In the genomic region with DNA sequence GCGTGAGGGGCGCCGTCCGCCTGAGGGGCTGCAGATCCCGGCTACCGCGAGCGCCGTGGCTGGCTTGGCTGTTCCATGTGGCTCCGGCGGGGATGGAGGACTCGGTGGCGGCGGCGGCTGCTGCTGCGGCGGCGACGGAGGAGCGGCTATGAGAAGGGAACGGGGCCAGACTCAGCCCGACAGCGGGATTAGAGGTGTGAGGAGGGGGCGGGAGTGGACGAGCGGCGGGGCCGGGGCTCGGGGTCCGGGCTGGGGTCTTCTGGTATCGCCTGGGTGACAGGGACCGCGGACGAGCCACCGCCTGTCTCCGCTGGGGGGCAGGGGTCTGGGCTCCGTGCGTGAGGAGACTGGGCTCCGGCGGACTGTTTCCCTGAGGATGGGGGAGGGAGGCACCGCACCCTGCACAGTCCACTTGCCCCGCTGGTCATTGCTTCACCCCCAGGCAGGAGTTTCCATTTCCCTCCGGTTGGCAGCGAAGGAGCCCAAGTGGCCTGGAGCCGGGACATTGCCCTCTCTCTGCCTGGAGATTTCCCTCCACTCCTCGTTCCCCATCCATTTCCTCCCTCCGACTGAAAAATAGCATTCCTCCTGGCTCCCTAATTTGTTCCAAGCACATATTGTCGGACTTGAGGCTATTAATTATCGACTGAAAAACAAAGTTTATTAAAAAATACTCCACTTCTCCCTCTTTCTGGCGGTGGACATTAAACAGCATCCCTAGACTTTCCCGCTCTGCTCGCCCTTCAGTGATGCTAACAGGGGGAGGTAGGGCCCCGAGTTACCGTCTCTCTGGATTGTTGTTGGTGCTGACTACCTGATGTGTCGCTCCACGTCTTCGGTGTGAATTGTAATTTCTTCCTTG, we compare ENCODE assay signal across 8 cellular contexts. TPM values are rescaled to one million over a fixed set of nuclear protein-coding genes. Genes with fewer than 3 reads are reported as not detected.
DNase-seq lines count a peak whose midpoint lies in the region; ATAC-seq, FAIRE-seq and TF ChIP-seq lines count a peak whose summit lies in the region.

No MANE protein-coding gene starts in this region.

- H3K27me3 Mint-ChIP-seq in activated naive CD4-positive, alpha-beta T cell treated with anti-CD3 and anti-CD28 coated beads, Interleukin-2, amount 10 ng/mL, durations not matched to agents 7 days and 5 days = peaks cover 13% of the 10 kb centered on the region

- CTCF ChIA-PET in activated naive CD4-positive, alpha-beta T cell treated with anti-CD3 and anti-CD28 coated beads, Interleukin-2, amount 10 ng/mL, durations not matched to agents 7 days and 5 days (lab: Charles Lee) = interaction anchor here (1.9 kb wide), 1 partner anchor 250 kb away, joined by 7 read pairs; no protein-coding TSS in a partner anchor

- H4K20me1 ChIP-seq in neural cell (ENCODE audit: insufficient read depth) = no peaks in the 10 kb centered on the region

- H3K9me3 Mint-ChIP-seq in activated naive CD4-positive, alpha-beta T cell treated with anti-CD3 and anti-CD28 coated beads, Interleukin-2, amount 10 ng/mL, durations not matched to agents 7 days and 5 days = peaks cover 6% of the 10 kb centered on the region

- peaks cover 32% of the 10 kb centered on the region for H3K4me1 Mint-ChIP-seq in activated naive CD4-positive, alpha-beta T cell treated with anti-CD3 and anti-CD28 coated beads, Interleukin-2, amount 10 ng/mL, durations not matched to agents 7 days and 5 days

- H3K36me3 Mint-ChIP-seq in activated naive CD4-positive, alpha-beta T cell treated with anti-CD3 and anti-CD28 coated beads, Interleukin-2, amount 10 ng/mL, durations not matched to agents 7 days and 5 days = peaks cover 15% of the 10 kb centered on the region

- no peak for TF ChIP-seq EP300 in neural cell (conservative IDR thresholded peaks at IDR 0.05; ENCODE audit: poor library complexity, severe bottlenecking)

- peak overlapping the region; percentile 79 for H3K4me2 ChIP-seq in neural cell (ENCODE audit: low read length)

- intact Hi-C loops in vagina (cut with DNase I) = loop anchor here (10.0 kb wide), 1 partner anchor 231 kb away; no protein-coding TSS in a partner anchor

- no peaks in the 10 kb centered on the region for H3K9me2 ChIP-seq in neural cell (ENCODE audit: insufficient read depth, low read length)

- peak; percentile 0 for ATAC-seq in HG03095 (IDR thresholded peaks at IDR 0.05; ENCODE audit: unreplicated experiment)

- DNase-seq in activated effector memory CD4-positive, alpha-beta T cell treated with anti-CD3 and anti-CD28 coated beads, Interleukin-2, amount 50 U/mL, for 16 hours = peak; percentile 79
- DNase-seq in activated effector memory CD4-positive, alpha-beta T cell treated with Interleukin-2 at 50 U/mL for 16 hours = no peak
- DNase-seq in NOMO-1 treated with DMSO at 0.1 percent for 48 hours (lab: John Stamatoyannopoulos, UW; ENCODE audit: unreplicated experiment) (peak; percentile 8), frontal cortex (ENCODE audit: low spot score in 2 of 2) (peak; percentile 15 to 34), vagina (ENCODE audit: extremely low spot score in 2 of 2) (peak in 1 of 2 donors; percentile 91)
- DNase-seq in activated naive CD4-positive, alpha-beta T cell treated with anti-CD3 and anti-CD28 coated beads, Interleukin-2, amount 10 ng/mL, durations not matched to agents 7 days and 5 days = no peak

- FAIRE-seq in frontal cortex (lab: Jason Lieb, UNC) = no peak

- TF ChIP-seq POLR2A in vagina (IDR thresholded peaks at IDR 0.05) = no peak

- TF ChIP-seq RAD21 in neural cell (conservative IDR thresholded peaks at IDR 0.05) = peak; percentile 36

- H3K4me3 Mint-ChIP-seq in activated naive CD4-positive, alpha-beta T cell treated with anti-CD3 and anti-CD28 coated beads, Interleukin-2, amount 10 ng/mL, durations not matched to agents 7 days and 5 days = peak overlapping the region; percentile 87

- H3K27me3 ChIP-seq in neural cell (ENCODE audit: insufficient read depth, low read depth, low read length) (no peaks in the 10 kb centered on the region), vagina (no peaks in the 10 kb centered on the region)

- peak overlapping the region; percentile 84 for H3K27ac ChIP-seq in neural cell (ENCODE audit: low read length)
- H3K27ac ChIP-seq in vagina = peak overlapping the region; percentile 98

- H3K79me2 ChIP-seq in neural cell (replicated peaks; ENCODE audit: insufficient read depth, low read length) = peaks cover 38% of the 10 kb centered on the region

- peaks cover 53% of the 10 kb centered on the region for H3K4me1 ChIP-seq in vagina

- TF ChIP-seq CTCF in neural cell (IDR thresholded peaks at IDR 0.05; ENCODE audit: poor library complexity, severe bottlenecking) (peak; percentile 57), vagina (IDR thresholded peaks at IDR 0.05) (peak in 1 of 3 experiments; percentile 23)

- H3F3A ChIP-seq in neural cell (ENCODE audit: insufficient read depth, low read length, poor library complexity, severe bottlenecking) = peaks cover 17% of the 10 kb centered on the region

- H3K36me3 ChIP-seq in neural cell (ENCODE audit: insufficient read depth, low read length) (no peaks in the 10 kb centered on the region), vagina (no peaks in the 10 kb centered on the region)

- peak overlapping the region; percentile 78 for H3K27ac Mint-ChIP-seq in activated naive CD4-positive, alpha-beta T cell treated with anti-CD3 and anti-CD28 coated beads, Interleukin-2, amount 10 ng/mL, durations not matched to agents 7 days and 5 days

- peak overlapping the region; percentile 85 for H3K9ac ChIP-seq in neural cell (ENCODE audit: low read length)

- H2AFZ ChIP-seq in neural cell (ENCODE audit: low read depth, low read length) = peak overlapping the region; percentile 66

- H3K4me3 ChIP-seq in neural cell (ENCODE audit: low read length) (peak overlapping the region; percentile 77), vagina (peak overlapping the region; percentile 86 to 97)

- no peaks in the 10 kb centered on the region for H3K9me3 ChIP-seq in neural cell (ENCODE audit: low read length)
- H3K9me3 ChIP-seq in vagina = no peaks in the 10 kb centered on the region

TF ChIP-seq in neural cell, 6 proteins besides CTCF, POLR2A, EP300 and RAD21:
- TF ChIP-seq TAF1 (IDR thresholded peaks at IDR 0.05; ENCODE audit: low read depth) = no peak
- no peak for TF ChIP-seq EZH2 (IDR thresholded peaks at IDR 0.05; ENCODE audit: borderline replicate concordance, insufficient read depth, low read length, poor library complexity, severe bottlenecking)
- TF ChIP-seq, protein P1, sequence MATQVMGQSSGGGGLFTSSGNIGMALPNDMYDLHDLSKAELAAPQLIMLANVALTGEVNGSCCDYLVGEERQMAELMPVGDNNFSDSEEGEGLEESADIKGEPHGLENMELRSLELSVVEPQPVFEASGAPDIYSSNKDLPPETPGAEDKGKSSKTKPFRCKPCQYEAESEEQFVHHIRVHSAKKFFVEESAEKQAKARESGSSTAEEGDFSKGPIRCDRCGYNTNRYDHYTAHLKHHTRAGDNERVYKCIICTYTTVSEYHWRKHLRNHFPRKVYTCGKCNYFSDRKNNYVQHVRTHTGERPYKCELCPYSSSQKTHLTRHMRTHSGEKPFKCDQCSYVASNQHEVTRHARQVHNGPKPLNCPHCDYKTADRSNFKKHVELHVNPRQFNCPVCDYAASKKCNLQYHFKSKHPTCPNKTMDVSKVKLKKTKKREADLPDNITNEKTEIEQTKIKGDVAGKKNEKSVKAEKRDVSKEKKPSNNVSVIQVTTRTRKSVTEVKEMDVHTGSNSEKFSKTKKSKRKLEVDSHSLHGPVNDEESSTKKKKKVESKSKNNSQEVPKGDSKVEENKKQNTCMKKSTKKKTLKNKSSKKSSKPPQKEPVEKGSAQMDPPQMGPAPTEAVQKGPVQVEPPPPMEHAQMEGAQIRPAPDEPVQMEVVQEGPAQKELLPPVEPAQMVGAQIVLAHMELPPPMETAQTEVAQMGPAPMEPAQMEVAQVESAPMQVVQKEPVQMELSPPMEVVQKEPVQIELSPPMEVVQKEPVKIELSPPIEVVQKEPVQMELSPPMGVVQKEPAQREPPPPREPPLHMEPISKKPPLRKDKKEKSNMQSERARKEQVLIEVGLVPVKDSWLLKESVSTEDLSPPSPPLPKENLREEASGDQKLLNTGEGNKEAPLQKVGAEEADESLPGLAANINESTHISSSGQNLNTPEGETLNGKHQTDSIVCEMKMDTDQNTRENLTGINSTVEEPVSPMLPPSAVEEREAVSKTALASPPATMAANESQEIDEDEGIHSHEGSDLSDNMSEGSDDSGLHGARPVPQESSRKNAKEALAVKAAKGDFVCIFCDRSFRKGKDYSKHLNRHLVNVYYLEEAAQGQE (IDR thresholded peaks at IDR 0.05; ENCODE audit: borderline replicate concordance) = peak; percentile 36
- peak; percentile 26 for TF ChIP-seq MXI1 (conservative IDR thresholded peaks at IDR 0.05; ENCODE audit: poor library complexity, severe bottlenecking)
- TF ChIP-seq POLR2AphosphoS5 (IDR thresholded peaks at IDR 0.05) = peak; percentile 32

RNA-seq across cellular contexts. Expression of gene EHBP1, which starts 0.6 kb away (rescaled TPM):
- 127 TPM for total RNA-seq in frontal cortex
- 49.1 and 52.6 TPM in 2 replicates for polyA plus RNA-seq in neural cell
- polyA minus RNA-seq in neural cell = 127 and 168 TPM in 2 replicates
- total RNA-seq in vagina = 97.7 TPM

Comparison
In these comparisons a context has a peak if more than half of its experiments do, and no peak if none do; other contexts are left out.
1. DNase-seq: peak in activated effector memory CD4-positive, alpha-beta T cell treated with anti-CD3 and anti-CD28 coated beads, Interleukin-2, amount 50 U/mL, for 16 hours (single experiment), NOMO-1 treated with DMSO at 0.1 percent for 48 hours (single experiment) and frontal cortex (2 of 2); none in activated effector memory CD4-positive, alpha-beta T cell treated with Interleukin-2 at 50 U/mL for 16 hours (single experiment) and activated naive CD4-positive, alpha-beta T cell treated with anti-CD3 and anti-CD28 coated beads, Interleukin-2, amount 10 ng/mL, durations not matched to agents 7 days and 5 days (single experiment).